In genomic region chr6:31896493-31896855, GRCh38 we compare ENCODE assay signal across 8 cellular contexts. TPM values are rescaled to one million over a fixed set of nuclear protein-coding genes. Genes with fewer than 3 reads are reported as not detected.
DNase-seq lines count a peak whose midpoint lies in the region; ATAC-seq lines count a peak whose summit lies in the region.
"Had no signal": no experiment of that assay in that cellular context is flagged by ENCODE, and none has a peak within 500 bp of the region (broad histone marks: within the 10 kb centered on the region; RNA-seq: fewer than 3 reads in every experiment).

No MANE protein-coding gene starts in this region.

- H3K27ac ChIP-seq in HUES6 (ENCODE audit: low read depth, low read length), result no peak overlapping the region
- H3K27ac ChIP-seq in stomach smooth muscle (ENCODE audit: low read length), result peak overlapping the region; percentile 37

- H3K4me3 ChIP-seq in HUES6 (ENCODE audit: low read depth, low read length) (peak overlapping the region; percentile 89), stomach smooth muscle (ENCODE audit: low read length in 2 of 2) (peak overlapping the region; percentile 57 to 99)

- H3K9me3 ChIP-seq in HUES6 (ENCODE audit: control insufficient read depth, insufficient read depth, low read depth, low read length) (no peaks in the 10 kb centered on the region), stomach smooth muscle (ENCODE audit: control insufficient read depth in 2 of 2, low read length in 2 of 2) (no peaks in the 10 kb centered on the region)

- H3K4me3 Mint-ChIP-seq in immature natural killer cell, result peak overlapping the region; percentile 71 to 85 (median 82)

- ATAC-seq in activated naive CD4-positive, alpha-beta T cell treated with anti-CD3 and anti-CD28 coated beads, Interleukin-2, amount 50 U/mL, for 72 hours, result no peak
- no peak for ATAC-seq in GM18858 (IDR thresholded peaks at IDR 0.05; ENCODE audit: unreplicated experiment)

- peaks cover 5% of the 10 kb centered on the region; the same call in 1 of the 2 replicates for H3K4me1 ChIP-seq in HUES6 (ENCODE audit: control insufficient read depth, insufficient read depth, low read length)
- peaks cover 23% of the 10 kb centered on the region for H3K4me1 ChIP-seq in stomach smooth muscle (ENCODE audit: control insufficient read depth, insufficient read depth, low read length)

- H3K27me3 ChIP-seq in HUES6 (ENCODE audit: control insufficient read depth, insufficient read depth, low read length) (no peaks in the 10 kb centered on the region), stomach smooth muscle (ENCODE audit: control insufficient read depth in 1 of 2, insufficient read depth in 2 of 2, low read length in 2 of 2) (no peaks in the 10 kb centered on the region)

- DNase-seq in activated naive CD4-positive, alpha-beta T cell treated with anti-CD3 and anti-CD28 coated beads, Interleukin-2, amount 50 U/mL, for 72 hours (ENCODE audit: low spot score in 2 of 2), result no peak
- no peak for DNase-seq in immature natural killer cell
- no peak for DNase-seq in stimulated activated naive CD4-positive, alpha-beta T cell treated with Interleukin-2 at 50 U/mL for 16 hours (lab: John Stamatoyannopoulos, UW)
- DNase-seq in stimulated activated CD4-positive, alpha-beta T cell treated with anti-CD3 and anti-CD28 coated beads, Interleukin-12 subunit alpha, Interleukin-12 subunit beta, amount 100 ng/mL, for 4 hours, result no peak
- DNase-seq: activated CD4-positive, alpha-beta T cell treated with anti-CD3 and anti-CD28 coated beads, Interleukin-2, amount 50 U/mL, for 48 hours had no signal

- peaks cover 11 to 14% of the 10 kb centered on the region in 2 donors for H3K36me3 Mint-ChIP-seq in activated naive CD4-positive, alpha-beta T cell treated with anti-CD3 and anti-CD28 coated beads, Interleukin-2, amount 50 U/mL, for 72 hours
- H3K36me3 Mint-ChIP-seq in immature natural killer cell, result peaks cover 3 to 11% (median 9%) of the 10 kb centered on the region in 3 donors

- no peaks in the 10 kb centered on the region for H3K9me3 Mint-ChIP-seq in activated naive CD4-positive, alpha-beta T cell treated with anti-CD3 and anti-CD28 coated beads, Interleukin-2, amount 50 U/mL, for 72 hours
- H3K9me3 Mint-ChIP-seq in immature natural killer cell, result no peaks in the 10 kb centered on the region

- H3K36me3 ChIP-seq in HUES6 (ENCODE audit: control insufficient read depth, insufficient read depth, low read length), result peaks cover 44% of the 10 kb centered on the region
- peaks cover 4 to 17% of the 10 kb centered on the region in 2 donors for H3K36me3 ChIP-seq in stomach smooth muscle (ENCODE audit: control insufficient read depth in 2 of 2, insufficient read depth in 2 of 2, low read length in 2 of 2)

- peaks cover 38 to 39% of the 10 kb centered on the region in 2 donors for H3K4me1 Mint-ChIP-seq in immature natural killer cell

- H3K9ac ChIP-seq in HUES6 (ENCODE audit: low read length) (peak overlapping the region; percentile 69), stomach smooth muscle (ENCODE audit: low read length in 2 of 2) (peak overlapping the region; percentile 23 to 66)

- H3K27me3 Mint-ChIP-seq in immature natural killer cell (ENCODE audit: low read depth in 3 of 3), result peaks cover 5 to 12% (median 10%) of the 10 kb centered on the region in 3 donors

- H3K27ac Mint-ChIP-seq in activated naive CD4-positive, alpha-beta T cell treated with anti-CD3 and anti-CD28 coated beads, Interleukin-2, amount 50 U/mL, for 72 hours, result peak overlapping the region; percentile 86 to 96
- peak overlapping the region; percentile 67 to 94 (median 88) for H3K27ac Mint-ChIP-seq in immature natural killer cell

RNA-seq across cellular contexts. Expression of gene EHMT2, which starts 1.0 kb away (rescaled TPM):
- total RNA-seq in activated naive CD4-positive, alpha-beta T cell treated with anti-CD3 and anti-CD28 coated beads, Interleukin-2, amount 50 U/mL, for 72 hours, result 10 to 100 TPM; 40.1 to 58.5 TPM
- polyA plus RNA-seq in immature natural killer cell, result 10 to 100 TPM; 18.8 to 52.1 (median 21.5) TPM

RNA-seq across cellular contexts. Expression of gene ZBTB12, which starts 5.4 kb away (rescaled TPM):
- 1 to 10 TPM; 1.3 to 2.4 TPM for total RNA-seq in activated naive CD4-positive, alpha-beta T cell treated with anti-CD3 and anti-CD28 coated beads, Interleukin-2, amount 50 U/mL, for 72 hours
- not detected for polyA plus RNA-seq in immature natural killer cell

RNA-seq across cellular contexts. Expression of gene SLC44A4, which starts 17.7 kb away (rescaled TPM):
- total RNA-seq in activated naive CD4-positive, alpha-beta T cell treated with anti-CD3 and anti-CD28 coated beads, Interleukin-2, amount 50 U/mL, for 72 hours, result under 1 TPM in 1 of 2 donors, not detected in 1; 0.29 TPM
- polyA plus RNA-seq in immature natural killer cell, result not detected

RNA-seq across cellular contexts. Expression of gene C2, which starts 31.0 kb away (rescaled TPM):
- 1 to 10 TPM in 1 of 2 donors, under 1 TPM in 1; 0.53 to 5.2 TPM for total RNA-seq in activated naive CD4-positive, alpha-beta T cell treated with anti-CD3 and anti-CD28 coated beads, Interleukin-2, amount 50 U/mL, for 72 hours
- under 1 TPM in 1 of 3 donors, not detected in 2; 0.74 TPM for polyA plus RNA-seq in immature natural killer cell

RNA-seq across cellular contexts. Expression of gene NEU1, which starts 33.9 kb away (rescaled TPM):
- total RNA-seq in activated naive CD4-positive, alpha-beta T cell treated with anti-CD3 and anti-CD28 coated beads, Interleukin-2, amount 50 U/mL, for 72 hours, result 10 to 100 TPM; 18.6 to 48.8 TPM
- polyA plus RNA-seq in immature natural killer cell, result 10 to 100 TPM; 37.5 to 44.9 (median 40.5) TPM
